Comparison of ENCODE assay signal across 20 cellular contexts in genomic region chr10:77114181-77114821, GRCh38.
"Had no signal": no experiment of that assay in that cellular context is flagged by ENCODE, and none has a peak within 500 bp of the region (broad histone marks: within the 10 kb centered on the region; RNA-seq: fewer than 3 reads in every experiment).

No MANE protein-coding gene starts in this region.

- H3K27ac ChIP-seq: brain microvascular endothelial cell, left lung, thyroid gland had no signal

- H3K27me3 Mint-ChIP-seq: activated CD4-positive, alpha-beta memory T cell treated with anti-CD3 and anti-CD28 coated beads for 36 hours had no signal

- H3K27ac Mint-ChIP-seq: activated B cell treated with CpG ODN at 0.5 μM for 24 hours; activated CD4-positive, alpha-beta memory T cell treated with anti-CD3 and anti-CD28 coated beads for 36 hours; activated CD8-positive, alpha-beta memory T cell treated with anti-CD3 and anti-CD28 coated beads, Interleukin-2, amount 10 ng/mL, durations not matched to agents 7 days and 5 days; activated naive CD8-positive, alpha-beta T cell treated with anti-CD3 and anti-CD28 coated beads, Interleukin-2, amount 50 U/mL, for 24 hours; activated T-helper 2 cell treated with anti-CD3 and anti-CD28 coated beads, Interferon-gamma antibody, Interleukin-2, Interleukin-4, amounts not matched to agents 10 μg/mL and 5 μg/mL and 100 μg/mL, durations not matched to agents 14 hours and 24 hours and 36 hours; mesothelial cell of epicardium; natural killer cell treated with Interleukin-12 subunit alpha and Interleukin-12 subunit beta and Interleukin-15 and Interleukin-18, amount 100 ng/mL, for 72 hours had no signal

- H3K4me1 ChIP-seq: left lung had no signal

- H3K4me3 Mint-ChIP-seq: activated B cell treated with CpG ODN at 0.5 μM for 24 hours; activated CD4-positive, alpha-beta memory T cell treated with anti-CD3 and anti-CD28 coated beads for 36 hours; activated CD8-positive, alpha-beta memory T cell treated with anti-CD3 and anti-CD28 coated beads, Interleukin-2, amount 10 ng/mL, durations not matched to agents 7 days and 5 days; activated naive CD8-positive, alpha-beta T cell treated with anti-CD3 and anti-CD28 coated beads, Interleukin-2, amount 50 U/mL, for 24 hours; mesothelial cell of epicardium; natural killer cell treated with Interleukin-12 subunit alpha and Interleukin-12 subunit beta and Interleukin-15 and Interleukin-18, amount 100 ng/mL, for 72 hours had no signal

- H3K9me3 Mint-ChIP-seq: activated B cell treated with CpG ODN at 0.5 μM for 24 hours; activated CD4-positive, alpha-beta memory T cell treated with anti-CD3 and anti-CD28 coated beads for 36 hours; activated naive CD8-positive, alpha-beta T cell treated with anti-CD3 and anti-CD28 coated beads, Interleukin-2, amount 50 U/mL, for 24 hours; activated T-helper 2 cell treated with anti-CD3 and anti-CD28 coated beads, Interferon-gamma antibody, Interleukin-2, Interleukin-4, amounts not matched to agents 10 μg/mL and 5 μg/mL and 100 μg/mL, durations not matched to agents 14 hours and 24 hours and 36 hours; mesothelial cell of epicardium; natural killer cell treated with Interleukin-12 subunit alpha and Interleukin-12 subunit beta and Interleukin-15 and Interleukin-18, amount 100 ng/mL, for 72 hours had no signal

- DNase-seq: activated B cell treated with CpG ODN at 0.5 μM for 24 hours; activated CD4-positive, alpha-beta memory T cell treated with anti-CD3 and anti-CD28 coated beads for 36 hours; activated CD4-positive, alpha-beta T cell treated with anti-CD3 and anti-CD28 coated beads for 4 hours; activated CD8-positive, alpha-beta memory T cell treated with anti-CD3 and anti-CD28 coated beads, Interleukin-2, amount 10 ng/mL, durations not matched to agents 7 days and 5 days; activated naive CD4-positive, alpha-beta T cell treated with Interleukin-2 at 50 U/mL for 16 hours; activated naive CD8-positive, alpha-beta T cell treated with anti-CD3 and anti-CD28 coated beads, Interleukin-2, amount 50 U/mL, for 24 hours; aorta; brain microvascular endothelial cell; central memory CD4-positive, alpha-beta T cell; erythroblast; left lung; stimulated activated CD4-positive, alpha-beta T cell treated with anti-CD3 and anti-CD28 coated beads, Interleukin-12 subunit alpha, Interleukin-12 subunit beta, amount 100 ng/mL, for 4 hours; stimulated activated CD4-positive, alpha-beta T cell treated with anti-CD3 and anti-CD28 coated beads, Interleukin-1b, Interleukin-23, amount 100 ng/mL, for 48 hours; stimulated activated CD8-positive, alpha-beta memory T cell treated with anti-CD3 and anti-CD28 coated beads, Interleukin-4, amount 100 ng/mL, for 48 hours; stimulated activated naive CD4-positive, alpha-beta T cell; T-helper 2 cell; thyroid gland had no signal

- ATAC-seq: activated CD8-positive, alpha-beta memory T cell treated with anti-CD3 and anti-CD28 coated beads, Interleukin-2, amount 10 ng/mL, durations not matched to agents 7 days and 5 days; activated naive CD8-positive, alpha-beta T cell treated with anti-CD3 and anti-CD28 coated beads, Interleukin-2, amount 50 U/mL, for 24 hours; left lung; natural killer cell treated with Interleukin-12 subunit alpha and Interleukin-12 subunit beta and Interleukin-15 and Interleukin-18, amount 100 ng/mL, for 72 hours had no signal

- H3K36me3 ChIP-seq: brain microvascular endothelial cell, left lung, thyroid gland had no signal

- H3K9me3 ChIP-seq: left lung, thyroid gland had no signal

- H3K4me1 Mint-ChIP-seq: activated B cell treated with CpG ODN at 0.5 μM for 24 hours; activated CD8-positive, alpha-beta memory T cell treated with anti-CD3 and anti-CD28 coated beads, Interleukin-2, amount 10 ng/mL, durations not matched to agents 7 days and 5 days; activated naive CD8-positive, alpha-beta T cell treated with anti-CD3 and anti-CD28 coated beads, Interleukin-2, amount 50 U/mL, for 24 hours had no signal

- H3K4me3 ChIP-seq: left lung, thyroid gland had no signal

- H3K27me3 ChIP-seq: brain microvascular endothelial cell, left lung, thyroid gland had no signal

- H3K36me3 Mint-ChIP-seq: activated CD4-positive, alpha-beta memory T cell treated with anti-CD3 and anti-CD28 coated beads for 36 hours; activated CD8-positive, alpha-beta memory T cell treated with anti-CD3 and anti-CD28 coated beads, Interleukin-2, amount 10 ng/mL, durations not matched to agents 7 days and 5 days; mesothelial cell of epicardium; natural killer cell treated with Interleukin-12 subunit alpha and Interleukin-12 subunit beta and Interleukin-15 and Interleukin-18, amount 100 ng/mL, for 72 hours had no signal
